In genomic region chr10:70634011-70634410, GRCh38 we compare ENCODE assay signal across 2 cellular contexts.
TF ChIP-seq lines count a peak whose summit lies in the region.

No MANE protein-coding gene starts in this region.

TF ChIP-seq in GM23338, 12 proteins besides CTCF, POLR2A, EP300 and RAD21:
- TF ChIP-seq NANOG (IDR thresholded peaks at IDR 0.05; ENCODE audit: borderline replicate concordance) (no peak), JUNB (IDR thresholded peaks at IDR 0.05; ENCODE audit: unreplicated experiment) (no peak), POLR2AphosphoS5 (IDR thresholded peaks at IDR 0.05; ENCODE audit: low read depth) (peak; percentile 53; the same call in 1 of the 2 replicates), STAT1 (IDR thresholded peaks at IDR 0.05; ENCODE audit: unreplicated experiment) (no peak), ZNF331 (CRISPR knock-in tag; IDR thresholded peaks at IDR 0.05; ENCODE audit: low read depth) (no peak)

TF ChIP-seq in H1, 55 proteins besides CTCF, POLR2A, EP300 and RAD21:
- no peak for TF ChIP-seq USF2 (IDR thresholded peaks at IDR 0.05; ENCODE audit: low read length)
- TF ChIP-seq SP2 (IDR thresholded peaks at IDR 0.05; ENCODE audit: low read length): no peak
- no peak for TF ChIP-seq SP1 (IDR thresholded peaks at IDR 0.05; ENCODE audit: low read depth, low read length)
- 0 out of 2 replicates have a peak, but pooled peaks have one; percentile 38 for TF ChIP-seq POU5F1 (IDR thresholded peaks at IDR 0.05; ENCODE audit: low read depth, low read length)
- TF ChIP-seq SIN3A (conservative IDR thresholded peaks at IDR 0.05 in 1 of 2, IDR thresholded peaks at IDR 0.05 in 1 of 2; ENCODE audit: low read depth in 1 of 2, low read length in 2 of 2): no peak
